ENCODE assay signal across 8 cellular contexts in genomic region chr14:99479903-99480855, GRCh38. TPM values are rescaled to one million over a fixed set of nuclear protein-coding genes. Genes with fewer than 3 reads are reported as not detected.
DNase-seq lines count a peak whose midpoint lies in the region; ATAC-seq, FAIRE-seq and TF ChIP-seq lines count a peak whose summit lies in the region.

No MANE protein-coding gene starts in this region.

- no peaks in the 10 kb centered on the region for H3K27me3 ChIP-seq in CD8-positive, alpha-beta memory T cell (ENCODE audit: insufficient read depth, low read length, poor library complexity, severe bottlenecking)
- no peaks in the 10 kb centered on the region for H3K27me3 ChIP-seq in iPS-15b (ENCODE audit: control insufficient read depth, insufficient read depth, low read length)

- H3K36me3 ChIP-seq in CD8-positive, alpha-beta memory T cell (ENCODE audit: insufficient read depth, low read length) = no peaks in the 10 kb centered on the region
- H3K36me3 ChIP-seq in iPS-15b (ENCODE audit: control insufficient read depth, insufficient read depth, low read length) = no peaks in the 10 kb centered on the region

- H3K27me3 Mint-ChIP-seq in CD8-positive, alpha-beta memory T cell = peaks cover 0 to 4% of the 10 kb centered on the region in 2 donors
- no peaks in the 10 kb centered on the region for H3K27me3 Mint-ChIP-seq in T-helper 2 cell treated with Interferon-gamma antibody and Interleukin-4, amounts not matched to agents 5 μg/mL and 100 μg/mL, for 36 hours (ENCODE audit: low read depth)
- peaks cover 11% of the 10 kb centered on the region for H3K27me3 Mint-ChIP-seq in brain

- no peaks in the 10 kb centered on the region for H3K9me3 ChIP-seq in CD8-positive, alpha-beta memory T cell (ENCODE audit: low read length)
- H3K9me3 ChIP-seq in iPS-15b (ENCODE audit: control insufficient read depth, insufficient read depth, low read length) = no peaks in the 10 kb centered on the region

- POLR2A ChIA-PET in CD8-positive, alpha-beta memory T cell (lab: Charles Lee) = interaction anchor here (0.9 to 1.6 kb wide), 6 partner anchors 15 to 588 kb away, joined by 3 to 18 read pairs (median 6); partner anchors contain the start of genes CCDC85C and CYP46A1

- peak overlapping the region; percentile 77 to 93 (median 88) for H3K27ac Mint-ChIP-seq in CD8-positive, alpha-beta memory T cell
- H3K27ac Mint-ChIP-seq in T-helper 2 cell treated with Interferon-gamma antibody and Interleukin-4, amounts not matched to agents 5 μg/mL and 100 μg/mL, for 36 hours = peak overlapping the region; percentile 87
- H3K27ac Mint-ChIP-seq in brain = peak overlapping the region; percentile 70 to 94 (median 82)

- TF ChIP-seq CTCF in brain (conservative IDR thresholded peaks at IDR 0.05) = no peak

- H3K4me1 ChIP-seq in CD8-positive, alpha-beta memory T cell (ENCODE audit: insufficient read depth, low read length) = peaks cover 39% of the 10 kb centered on the region
- H3K4me1 ChIP-seq in iPS-15b (ENCODE audit: control insufficient read depth, insufficient read depth, low read length) = peaks cover 8% of the 10 kb centered on the region

- H3K4me3 ChIP-seq in CD8-positive, alpha-beta memory T cell (ENCODE audit: low read length) = peak overlapping the region; percentile 66
- H3K4me3 ChIP-seq in iPS-15b (ENCODE audit: low read depth, low read length) (peak overlapping the region; percentile 75), skeletal muscle cell (ENCODE audit: low read depth, low read length) (peak overlapping the region; percentile 78)

- peaks cover 56 to 82% (median 70%) of the 10 kb centered on the region in 3 donors for H3K4me1 Mint-ChIP-seq in CD8-positive, alpha-beta memory T cell
- peaks cover 33% of the 10 kb centered on the region for H3K4me1 Mint-ChIP-seq in T-helper 2 cell treated with Interferon-gamma antibody and Interleukin-4, amounts not matched to agents 5 μg/mL and 100 μg/mL, for 36 hours (ENCODE audit: low read depth)
- H3K4me1 Mint-ChIP-seq in brain = peaks cover 73% of the 10 kb centered on the region

- ATAC-seq in GM19452 (IDR thresholded peaks at IDR 0.05; ENCODE audit: unreplicated experiment) = peak; percentile 6

- H3K9ac ChIP-seq in iPS-15b (ENCODE audit: low read depth, low read length) = peak overlapping the region; percentile 55

- H3K4me3 Mint-ChIP-seq in CD8-positive, alpha-beta memory T cell = peak overlapping the region; percentile 89 to 98 (median 94)
- H3K4me3 Mint-ChIP-seq in T-helper 2 cell treated with Interferon-gamma antibody and Interleukin-4, amounts not matched to agents 5 μg/mL and 100 μg/mL, for 36 hours = peak overlapping the region; percentile 96
- H3K4me3 Mint-ChIP-seq in brain = peak overlapping the region; percentile 88 to 98 (median 90)

- H3K36me3 Mint-ChIP-seq in CD8-positive, alpha-beta memory T cell = peaks cover 0 to 14% (median 2%) of the 10 kb centered on the region in 3 donors
- peaks cover 4% of the 10 kb centered on the region for H3K36me3 Mint-ChIP-seq in T-helper 2 cell treated with Interferon-gamma antibody and Interleukin-4, amounts not matched to agents 5 μg/mL and 100 μg/mL, for 36 hours (ENCODE audit: low read depth)
- no peaks in the 10 kb centered on the region for H3K36me3 Mint-ChIP-seq in brain

- DNase-seq in CD8-positive, alpha-beta memory T cell = peak; percentile 16 to 57 (median 31)
- DNase-seq in HTR-8/SVneo (ENCODE audit: insufficient read length, low spot score) = peak; percentile 37
- DNase-seq in T-helper 2 cell treated with Interferon-gamma antibody and Interleukin-4, amounts not matched to agents 5 μg/mL and 100 μg/mL, for 36 hours (ENCODE audit: low spot score) = peak; percentile 46
- DNase-seq in skeletal muscle cell (ENCODE audit: low read depth) = peak; percentile 27
- no peak for DNase-seq in NCI-H1436 (lab: John Stamatoyannopoulos, UW)

- CTCF ChIA-PET in CD8-positive, alpha-beta memory T cell (lab: Charles Lee) = interaction anchor here (1.0 kb wide), 1 partner anchor 123 kb away, joined by 4 read pairs; the partner anchor contains the start of gene CCDC85C

- FAIRE-seq in HTR-8/SVneo (lab: Jason Lieb, UNC) = no peak

- peak overlapping the region; percentile 38 for H3K27ac ChIP-seq in CD8-positive, alpha-beta memory T cell (ENCODE audit: low read depth, low read length)

- H3K9me3 Mint-ChIP-seq in CD8-positive, alpha-beta memory T cell = no peaks in the 10 kb centered on the region
- H3K9me3 Mint-ChIP-seq in T-helper 2 cell treated with Interferon-gamma antibody and Interleukin-4, amounts not matched to agents 5 μg/mL and 100 μg/mL, for 36 hours = no peaks in the 10 kb centered on the region
- peaks cover 0 to 3% (median 0%) of the 10 kb centered on the region in 5 experiments for H3K9me3 Mint-ChIP-seq in brain

RNA-seq across cellular contexts. Expression of gene SETD3, which starts 0.5 kb away (rescaled TPM):
- total RNA-seq in CD8-positive, alpha-beta memory T cell = 10 to 100 TPM; 57.1 to 57.9 TPM
- polyA plus RNA-seq in CD8-positive, alpha-beta memory T cell = 52.1 TPM
- 41.2 TPM for polyA plus RNA-seq in brain (ENCODE audit: insufficient read depth, low read depth, low replicate concordance)

RNA-seq across cellular contexts. Expression of gene CCNK, which starts 1.0 kb away (rescaled TPM):
- total RNA-seq in CD8-positive, alpha-beta memory T cell = 100 to 1,000 TPM; 110 to 115 TPM
- 16.4 TPM for polyA plus RNA-seq in CD8-positive, alpha-beta memory T cell
- 48.7 TPM for polyA plus RNA-seq in brain (ENCODE audit: insufficient read depth, low read depth, low replicate concordance)
